Comparison of ENCODE assay signal across 8 cellular contexts in the genomic region with DNA sequence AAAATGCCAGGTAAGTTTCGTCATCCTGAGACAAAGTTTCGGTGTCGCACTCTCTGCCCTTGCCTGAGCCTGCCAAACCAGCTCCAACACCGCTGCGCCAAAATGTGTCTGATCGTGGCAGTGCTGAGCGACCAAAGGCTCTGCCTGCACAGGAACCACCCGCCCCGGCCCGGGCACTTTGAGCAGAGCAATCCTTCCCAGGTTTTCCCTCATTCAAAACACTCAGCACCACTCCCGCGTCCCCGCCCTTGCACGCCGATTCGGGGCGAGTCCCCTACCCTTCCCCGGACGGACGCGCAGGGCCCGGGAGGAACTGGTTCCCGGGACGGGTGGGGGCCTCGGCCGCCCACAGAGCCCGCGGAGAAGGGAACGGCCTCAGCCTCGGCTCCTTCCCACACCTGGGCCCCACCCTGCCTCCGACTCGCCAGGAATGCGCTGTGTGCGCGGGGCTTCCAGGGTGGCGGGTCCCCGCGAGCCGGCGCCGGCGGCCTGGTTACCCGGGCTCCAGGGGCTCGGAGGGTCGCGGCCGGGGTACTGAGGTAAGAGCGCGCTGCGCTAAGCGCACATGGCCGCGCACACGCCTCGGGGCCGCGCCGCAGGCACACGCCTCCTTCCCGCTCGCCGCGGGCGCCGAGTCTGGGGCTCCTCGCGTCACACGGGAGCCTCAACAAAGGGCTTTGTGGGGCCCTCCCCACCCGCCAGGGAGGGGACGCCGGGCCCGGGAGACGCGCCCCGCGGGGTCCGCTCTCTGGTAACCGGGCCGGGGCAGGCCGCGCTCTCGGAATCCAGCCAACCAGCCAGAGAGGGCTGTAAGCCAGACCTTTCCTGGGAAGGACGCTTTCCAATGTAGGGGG. TPM values are rescaled to one million over a fixed set of nuclear protein-coding genes. Genes with fewer than 3 reads are reported as not detected.
DNase-seq lines count a peak whose midpoint lies in the region; ATAC-seq, FAIRE-seq and TF ChIP-seq lines count a peak whose summit lies in the region.

Gene C4orf36, minus strand, starts transcription at position 638 of the 854 bp plus-strand sequence. CDS start 902 bp downstream, outside the sequence.

- TF ChIP-seq EP300 in HepG2 (IDR thresholded peaks at IDR 0.05; ENCODE audit: low read depth in 2 of 2, low read length in 2 of 2) (no peak), HepG2 (CRISPR knock-in tag; IDR thresholded peaks at IDR 0.05; ENCODE audit: borderline replicate concordance) (no peak)

- no peaks in the 10 kb centered on the region for H4K20me1 ChIP-seq in HepG2 (ENCODE audit: insufficient read depth, low read length)

- no peaks in the 10 kb centered on the region for H3K9me3 ChIP-seq in HepG2 (ENCODE audit: low read length)

- no peaks in the 10 kb centered on the region for H3K79me2 ChIP-seq in HepG2 (ENCODE audit: insufficient read depth, low read length)

- TF ChIP-seq CTCF in WI38 (IDR thresholded peaks at IDR 0.05; ENCODE audit: low read depth, low read length) = no peak
- no peak for TF ChIP-seq CTCF in HepG2 (CRISPR knock-in tag; IDR thresholded peaks at IDR 0.05)

- peak within 1 kb of the TSS; percentile 83 for H3K4me2 ChIP-seq in HepG2 (ENCODE audit: low read depth, low read length)

- intact Hi-C loops in HepG2 (cut with micrococcal nuclease; ENCODE audit: unreplicated experiment) = no loop called here

- H3K4me3 ChIP-seq in WI38 (ENCODE audit: low read depth, low read length) = peak within 1 kb of the TSS; percentile 70
- H3K4me3 ChIP-seq in HepG2 (replicated peaks in 1 of 3; ENCODE audit: insufficient read depth in 1 of 3, low read depth in 2 of 3, low read length in 3 of 3) = peak within 1 kb of the TSS; percentile 61 to 78 (median 64)

- no peak for TF ChIP-seq POLR2A in HepG2 (IDR thresholded peaks at IDR 0.05; ENCODE audit: insufficient read depth in 1 of 2, low read depth in 2 of 2, low read length in 2 of 2)

- no peak within 1 kb of the TSS for H3K27ac ChIP-seq in HepG2 (ENCODE audit: extremely low read length, insufficient read depth, low read length)

- H3K9ac ChIP-seq in HepG2 (ENCODE audit: insufficient read depth, low read depth, low read length) = peak within 1 kb of the TSS; percentile 64

- WGBS in HepG2 (ENCODE audit: low lambda C conversion rate) = 6% methylated on average over 9 of the region's 83 CpGs

- H3K27me3 ChIP-seq in HepG2 (ENCODE audit: control insufficient read depth in 1 of 2, insufficient read depth in 2 of 2, low read length in 2 of 2) = no peaks in the 10 kb centered on the region

- CTCF ChIA-PET in HepG2 (lab: Yijun Ruan, JAX; ENCODE audit: low intra/inter-chr PET ratio, low total read pairs) = no interaction called here

- peaks cover 12% of the 10 kb centered on the region; the same call in 1 of the 2 replicates for H3K4me1 ChIP-seq in HepG2 (ENCODE audit: insufficient read depth, low read length)

- peak within 1 kb of the TSS; percentile 45 for H2AFZ ChIP-seq in HepG2 (ENCODE audit: low read length)

- BruUV-seq in HepG2 (replicated peaks; lab: Mats Ljungman, UMichigan) = no TSS peak

- no peaks in the 10 kb centered on the region for H3K36me3 ChIP-seq in HepG2 (replicated peaks in 1 of 2; ENCODE audit: control insufficient read depth in 1 of 2, insufficient read depth in 2 of 2, low read length in 2 of 2)

- POLR2A ChIA-PET in HepG2 (lab: Yijun Ruan, JAX) = no interaction called here

- in situ Hi-C loops in HepG2 (cut with HindIII; ENCODE audit: extremely low pct_ligation_motif_present, low pct_unique_long_range_greater_than_20kb) = loop anchor here (5.0 to 10.0 kb wide), 2 partner anchors 100 to 343 kb away; no protein-coding TSS in a partner anchor

- DNase-seq in NCI-H187 (lab: John Stamatoyannopoulos, UW) (peak; percentile 51 to 65), NCI-H187 treated with DMSO at 0.1 percent for 48 hours (lab: John Stamatoyannopoulos, UW) (no peak), NCI-H1694 treated with DMSO at 0.1 percent for 48 hours (lab: John Stamatoyannopoulos, UW) (peak; percentile 43), dermis blood vessel endothelial cell (peak; percentile 42), HepG2 (ENCODE audit: low spot score) (no peak)
- DNase-seq in stimulated activated CD4-positive, alpha-beta T cell treated with anti-CD3 and anti-CD28 coated beads, Interleukin-2, amount 100 ng/mL, for 48 hours = peak; percentile 12 to 27

- FAIRE-seq in HepG2 (lab: Jason Lieb, UNC) = peak; percentile 32

- no peak for TF ChIP-seq RAD21 in HepG2 (CRISPR knock-in tag; IDR thresholded peaks at IDR 0.05)

- ATAC-seq in HG02759 (IDR thresholded peaks at IDR 0.05; ENCODE audit: unreplicated experiment) (peak; percentile 76), HepG2 (peak; percentile 92)

TF ChIP-seq in HepG2, 621 proteins besides CTCF, POLR2A, EP300 and RAD21 (continues in another document):
- TF ChIP-seq ZBED4 (CRISPR knock-in tag; IDR thresholded peaks at IDR 0.05; ENCODE audit: borderline replicate concordance) (no peak), JUN (CRISPR knock-in tag; IDR thresholded peaks at IDR 0.05) (no peak), THAP11 (CRISPR knock-in tag; IDR thresholded peaks at IDR 0.05) (peak; percentile 11; the same call in 1 of the 2 replicates), SP2 (CRISPR knock-in tag; IDR thresholded peaks at IDR 0.05) (no peak), SCMH1 (CRISPR knock-in tag; IDR thresholded peaks at IDR 0.05; ENCODE audit: borderline replicate concordance) (no peak), NR2F1 (CRISPR knock-in tag; IDR thresholded peaks at IDR 0.05) (no peak), ASH2L (IDR thresholded peaks at IDR 0.05; ENCODE audit: insufficient read length, low read depth, low read length) (no peak), FOSL2 (CRISPR knock-in tag; IDR thresholded peaks at IDR 0.05) (no peak), ZNF337 (CRISPR knock-in tag; IDR thresholded peaks at IDR 0.05; ENCODE audit: borderline replicate concordance, low read depth) (no peak), NFKBIZ (CRISPR knock-in tag; IDR thresholded peaks at IDR 0.05) (no peak), ELF1 (CRISPR knock-in tag; IDR thresholded peaks at IDR 0.05) (no peak)
- TF ChIP-seq, protein P1, sequence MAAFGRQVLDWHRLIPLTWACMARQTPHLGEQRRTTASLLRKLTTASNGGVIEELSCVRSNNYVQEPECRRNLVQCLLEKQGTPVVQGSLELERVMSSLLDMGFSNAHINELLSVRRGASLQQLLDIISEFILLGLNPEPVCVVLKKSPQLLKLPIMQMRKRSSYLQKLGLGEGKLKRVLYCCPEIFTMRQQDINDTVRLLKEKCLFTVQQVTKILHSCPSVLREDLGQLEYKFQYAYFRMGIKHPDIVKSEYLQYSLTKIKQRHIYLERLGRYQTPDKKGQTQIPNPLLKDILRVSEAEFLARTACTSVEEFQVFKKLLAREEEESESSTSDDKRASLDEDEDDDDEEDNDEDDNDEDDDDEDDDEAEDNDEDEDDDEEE (CRISPR knock-in tag; IDR thresholded peaks at IDR 0.05) = no peak

RNA-seq across cellular contexts. Expression of gene C4orf36, which starts in this region (rescaled TPM):
- total RNA-seq in dermis blood vessel endothelial cell (under 0.01 and 0.33 TPM in 2 replicates), HepG2 (2016; rRNA removed; fragmentation: Illumina TruSeq; extraction: Trizol) (not detected in 2 replicates)
- total RNA-seq in HepG2 (2016; cell fraction: cytosol; rRNA removed; fragmentation: Illumina TruSeq; extraction: Trizol; ENCODE audit: low read depth) = 0.44 TPM in 1 of 2 replicates, not detected in the other
- total RNA-seq in HepG2 (2016; cell fraction: insoluble cytoplasmic fraction; rRNA removed; fragmentation: Illumina TruSeq; extraction: Trizol) = not detected in 2 replicates
- 0.40 TPM in 1 of 2 replicates, not detected in the other for total RNA-seq in HepG2 (2016; cell fraction: membrane; rRNA removed; fragmentation: Illumina TruSeq; extraction: Trizol)
- not detected in 2 replicates for total RNA-seq in HepG2 (2016; cell fraction: nucleus; rRNA removed; fragmentation: Illumina TruSeq; extraction: Trizol)
- polyA plus RNA-seq in HepG2 (2011; rRNA removed) = 0.25 and 0.63 TPM in 2 replicates
- polyA plus RNA-seq in HepG2 (2011; cell fraction: cytosol; rRNA removed) = 0.12 and 0.15 TPM in 2 replicates
- polyA plus RNA-seq in HepG2 (2011; cell fraction: nucleus; rRNA removed) = not detected in 2 replicates
- 0.19 TPM in 1 of 2 replicates, not detected in the other for polyA plus RNA-seq in HepG2 (2012)
- polyA plus RNA-seq in HepG2 (2016; cell fraction: cytosol; fragmentation: Illumina TruSeq; extraction: Trizol; ENCODE audit: low read depth) = 0.60 and 0.75 TPM in 2 replicates
- polyA plus RNA-seq in HepG2 (2016; cell fraction: insoluble cytoplasmic fraction; fragmentation: Illumina TruSeq; extraction: Trizol; ENCODE audit: low read depth) = not detected in 2 replicates
- polyA plus RNA-seq in HepG2 (2016; cell fraction: membrane; fragmentation: Illumina TruSeq; extraction: Trizol; ENCODE audit: low read depth) = 0.40 and 0.87 TPM in 2 replicates
- polyA plus RNA-seq in HepG2 (2016; cell fraction: nucleus; fragmentation: Illumina TruSeq; extraction: Trizol; ENCODE audit: insufficient read depth, low read depth) = not detected in 2 replicates
- 1.2 TPM in 1 of 2 replicates, not detected in the other for polyA minus RNA-seq in HepG2 (2011; rRNA and poly(A)+ RNA removed; ENCODE audit: low replicate concordance)
- polyA minus RNA-seq in HepG2 (2011; cell fraction: cytosol; rRNA and poly(A)+ RNA removed) = not detected in 2 replicates
- polyA minus RNA-seq in HepG2 (2011; cell fraction: nucleus; rRNA and poly(A)+ RNA removed) = not detected in 2 replicates

Comparison
In these comparisons a context has a peak if more than half of its experiments do, and no peak if none do; other contexts are left out.
1. DNase-seq: peak in NCI-H187 (2 of 2), NCI-H1694 treated with DMSO at 0.1 percent for 48 hours (single experiment) and stimulated activated CD4-positive, alpha-beta T cell treated with anti-CD3 and anti-CD28 coated beads, Interleukin-2, amount 100 ng/mL, for 48 hours (2 of 2); none in NCI-H187 treated with DMSO at 0.1 percent for 48 hours (single experiment) and HepG2 (single experiment).
2. Peak in DNase-seq in dermis blood vessel endothelial cell; RNA of the gene not detected or under 1 TPM.